Comparison of ENCODE assay signal across 17 cellular contexts in genomic region chr5:43000914-43001313, GRCh38. TPM values are rescaled to one million over a fixed set of nuclear protein-coding genes. Genes with fewer than 3 reads are reported as not detected.
DNase-seq lines count a peak whose midpoint lies in the region; ATAC-seq, FAIRE-seq and TF ChIP-seq lines count a peak whose summit lies in the region.
"Had no signal": no experiment of that assay in that cellular context is flagged by ENCODE, and none has a peak within 500 bp of the region (broad histone marks: within the 10 kb centered on the region; RNA-seq: fewer than 3 reads in every experiment).

No MANE protein-coding gene starts in this region.

- no peak for TF ChIP-seq CTCF in A549 (IDR thresholded peaks at IDR 0.05)
- no peak for TF ChIP-seq CTCF in RWPE1 (conservative IDR thresholded peaks at IDR 0.05; ENCODE audit: low read depth)

- H2AK5ac ChIP-seq in mesenchymal stem cell (ENCODE audit: low read length, severe bottlenecking), result no peak overlapping the region

- H3K27ac ChIP-seq in A549, result peak overlapping the region; percentile 74 to 86
- H3K27ac ChIP-seq in ectodermal cell (ENCODE audit: insufficient read depth, low read depth, low read length, poor library complexity, severe bottlenecking), result no peak overlapping the region
- H3K27ac ChIP-seq in mesenchymal stem cell (ENCODE audit: low read length, poor library complexity, severe bottlenecking), result no peak overlapping the region
- no peak overlapping the region for H3K27ac ChIP-seq in RWPE1

- no peaks in the 10 kb centered on the region for H3K9me3 ChIP-seq in A549
- no peaks in the 10 kb centered on the region for H3K9me3 ChIP-seq in ectodermal cell (ENCODE audit: control insufficient read depth, low read length)
- no peaks in the 10 kb centered on the region for H3K9me3 ChIP-seq in mesenchymal stem cell (ENCODE audit: control insufficient read depth, low read length)

- peaks cover 28% of the 10 kb centered on the region for H3K4me1 ChIP-seq in A549
- H3K4me1 ChIP-seq in ectodermal cell (ENCODE audit: control insufficient read depth, insufficient read depth, low read length), result peaks cover 6% of the 10 kb centered on the region
- peaks cover 6% of the 10 kb centered on the region for H3K4me1 ChIP-seq in mesenchymal stem cell (ENCODE audit: control insufficient read depth, insufficient read depth, low read depth, low read length)

- CTCF ChIA-PET in A549 (lab: Yijun Ruan, JAX) (no interaction called here), RWPE1 (lab: Yijun Ruan, JAX) (interaction anchor here (0.8 kb wide), 1 partner anchor 19 kb away, joined by 3 read pairs; no protein-coding TSS in a partner anchor)

- H2BK12ac ChIP-seq in mesenchymal stem cell (ENCODE audit: low read length in 2 of 2), result no peak overlapping the region

- WGBS in A549 (ENCODE audit: missing lambda C conversion rate), result 36% methylated on average over 6 of the region's 6 CpGs
- 39 to 54% methylated on average over 6 of the region's 6 CpGs for WGBS in ectodermal cell, 2 experiments
- WGBS in mesenchymal stem cell, result 85% methylated on average over 2 of the region's 6 CpGs

- no peak overlapping the region for H3K18ac ChIP-seq in mesenchymal stem cell (ENCODE audit: low read depth in 1 of 2, low read length in 2 of 2)

- POLR2A ChIA-PET in A549 (lab: Yijun Ruan, JAX), result no interaction called here
- POLR2A ChIA-PET in RWPE1 (lab: Yijun Ruan, JAX; ENCODE audit: low non-redundant PET), result no interaction called here

- peak overlapping the region; percentile 71 for H3K9ac ChIP-seq in mesenchymal stem cell (ENCODE audit: low read length)

- no peaks in the 10 kb centered on the region for H3K9me3 Mint-ChIP-seq in activated T-helper 1 cell treated with anti-CD3 and anti-CD28 coated beads, Interleukin-12 subunit alpha, Interleukin-12 subunit beta, Interleukin-2, Interleukin-4 antibody, amounts not matched to agents 30 ng/mL and 10 ng/mL and 1 ng/mL, durations not matched to agents 14 hours and 24 hours and 36 hours
- H3K9me3 Mint-ChIP-seq in activated T-cell treated with anti-CD3 and anti-CD28 coated beads, Interleukin-2, amount 50 U/mL, for 72 hours, result no peaks in the 10 kb centered on the region
- H3K9me3 Mint-ChIP-seq: activated naive CD4-positive, alpha-beta T cell treated with anti-CD3 and anti-CD28 coated beads, Interleukin-2, amount 50 U/mL, for 24 hours; naive thymus-derived CD8-positive, alpha-beta T cell had no signal

- H3K4me1 Mint-ChIP-seq in activated T-helper 1 cell treated with anti-CD3 and anti-CD28 coated beads, Interleukin-12 subunit alpha, Interleukin-12 subunit beta, Interleukin-2, Interleukin-4 antibody, amounts not matched to agents 30 ng/mL and 10 ng/mL and 1 ng/mL, durations not matched to agents 14 hours and 24 hours and 36 hours (ENCODE audit: low read depth), result peaks cover 13% of the 10 kb centered on the region
- peaks cover 15% of the 10 kb centered on the region for H3K4me1 Mint-ChIP-seq in activated T-cell treated with anti-CD3 and anti-CD28 coated beads, Interleukin-2, amount 50 U/mL, for 72 hours (ENCODE audit: low read depth)

- no peaks in the 10 kb centered on the region for H3K79me1 ChIP-seq in mesenchymal stem cell (replicated peaks; ENCODE audit: low read length, poor library complexity, severe bottlenecking)

- H2BK15ac ChIP-seq in mesenchymal stem cell (ENCODE audit: low read depth, poor library complexity, severe bottlenecking), result peak overlapping the region; percentile 12

- intact Hi-C loops in activated T-helper 1 cell treated with anti-CD3 and anti-CD28 coated beads, Interleukin-12 subunit alpha, Interleukin-12 subunit beta, Interleukin-2, Interleukin-4 antibody, amounts not matched to agents 30 ng/mL and 10 ng/mL and 1 ng/mL, durations not matched to agents 14 hours and 24 hours and 36 hours (cut with micrococcal nuclease), result no loop called here

- FAIRE-seq in A549 (lab: Jason Lieb, UNC), result no peak
- peak; percentile 40 for FAIRE-seq in HTR-8/SVneo (lab: Jason Lieb, UNC)
- FAIRE-seq: frontal cortex had no signal

- no peak overlapping the region for H2BK120ac ChIP-seq in mesenchymal stem cell (ENCODE audit: low read depth, low read length)

- no peak overlapping the region for H3K14ac ChIP-seq in mesenchymal stem cell (ENCODE audit: low read length in 2 of 2)

- no peak for TF ChIP-seq RAD21 in A549 (conservative IDR thresholded peaks at IDR 0.05 in 1 of 2, IDR thresholded peaks at IDR 0.05 in 1 of 2)

- peaks cover 8% of the 10 kb centered on the region for H3K27me3 Mint-ChIP-seq in activated T-helper 1 cell treated with anti-CD3 and anti-CD28 coated beads, Interleukin-12 subunit alpha, Interleukin-12 subunit beta, Interleukin-2, Interleukin-4 antibody, amounts not matched to agents 30 ng/mL and 10 ng/mL and 1 ng/mL, durations not matched to agents 14 hours and 24 hours and 36 hours (ENCODE audit: insufficient read depth)
- H3K27me3 Mint-ChIP-seq in activated T-cell treated with anti-CD3 and anti-CD28 coated beads, Interleukin-2, amount 50 U/mL, for 72 hours (ENCODE audit: low read depth), result peaks cover 13% of the 10 kb centered on the region
- H3K27me3 Mint-ChIP-seq: activated naive CD4-positive, alpha-beta T cell treated with anti-CD3 and anti-CD28 coated beads, Interleukin-2, amount 50 U/mL, for 24 hours had no signal

- peaks cover 74% of the 10 kb centered on the region for H3K27me3 ChIP-seq in ectodermal cell (ENCODE audit: control insufficient read depth, insufficient read depth, low read length, poor library complexity, severe bottlenecking)
- H3K27me3 ChIP-seq in mesenchymal stem cell (ENCODE audit: control insufficient read depth in 1 of 2, insufficient read depth in 1 of 2, low read length in 2 of 2), result no peaks in the 10 kb centered on the region

- H3K36me3 ChIP-seq in ectodermal cell (ENCODE audit: control insufficient read depth, insufficient read depth, low read length) (no peaks in the 10 kb centered on the region), mesenchymal stem cell (ENCODE audit: control insufficient read depth in 1 of 2, insufficient read depth in 2 of 2, low read depth in 1 of 2, low read length in 2 of 2) (peaks cover 0 to 10% of the 10 kb centered on the region in 2 experiments)

- H3K36me3 Mint-ChIP-seq in activated T-helper 1 cell treated with anti-CD3 and anti-CD28 coated beads, Interleukin-12 subunit alpha, Interleukin-12 subunit beta, Interleukin-2, Interleukin-4 antibody, amounts not matched to agents 30 ng/mL and 10 ng/mL and 1 ng/mL, durations not matched to agents 14 hours and 24 hours and 36 hours (ENCODE audit: low read depth), result peaks cover 3% of the 10 kb centered on the region
- H3K36me3 Mint-ChIP-seq in activated T-cell treated with anti-CD3 and anti-CD28 coated beads, Interleukin-2, amount 50 U/mL, for 72 hours (ENCODE audit: insufficient read depth in 2 of 2), result no peaks in the 10 kb centered on the region
- H3K36me3 Mint-ChIP-seq: activated naive CD4-positive, alpha-beta T cell treated with anti-CD3 and anti-CD28 coated beads, Interleukin-2, amount 50 U/mL, for 24 hours; naive thymus-derived CD8-positive, alpha-beta T cell had no signal

- H3K4me3 Mint-ChIP-seq in activated T-helper 1 cell treated with anti-CD3 and anti-CD28 coated beads, Interleukin-12 subunit alpha, Interleukin-12 subunit beta, Interleukin-2, Interleukin-4 antibody, amounts not matched to agents 30 ng/mL and 10 ng/mL and 1 ng/mL, durations not matched to agents 14 hours and 24 hours and 36 hours, result no peak overlapping the region
- H3K4me3 Mint-ChIP-seq in activated T-cell treated with anti-CD3 and anti-CD28 coated beads, Interleukin-2, amount 50 U/mL, for 72 hours, result peak overlapping the region in 1 of 2 donors; percentile 34
- H3K4me3 Mint-ChIP-seq: activated naive CD4-positive, alpha-beta T cell treated with anti-CD3 and anti-CD28 coated beads, Interleukin-2, amount 50 U/mL, for 24 hours had no signal

- H3K4me2 ChIP-seq in A549 (peak overlapping the region; percentile 80), mesenchymal stem cell (ENCODE audit: low read length, poor library complexity, severe bottlenecking) (no peak overlapping the region)

- H3K4ac ChIP-seq in mesenchymal stem cell (ENCODE audit: low read depth in 1 of 2, low read length in 2 of 2), result no peak overlapping the region

- H4K8ac ChIP-seq in mesenchymal stem cell (ENCODE audit: low read length), result no peak overlapping the region

- no peak for TF ChIP-seq EP300 in A549 (IDR thresholded peaks at IDR 0.05)

- no peak for TF ChIP-seq POLR2A in A549 (IDR thresholded peaks at IDR 0.05; ENCODE audit: low read length)

- H3K4me3 ChIP-seq in A549 (peak overlapping the region; percentile 52), ectodermal cell (ENCODE audit: insufficient read depth, low read depth, low read length) (peak overlapping the region; percentile 26), mesenchymal stem cell (ENCODE audit: insufficient read depth in 1 of 2, low read depth in 1 of 2, low read length in 2 of 2) (peak overlapping the region in 1 of 2 experiments; percentile 69)

- ATAC-seq in A549, result peak; percentile 48 to 57; a peak in 5 of 6 replicates
- no peak for ATAC-seq in activated T-cell treated with anti-CD3 and anti-CD28 coated beads, Interleukin-2, amount 50 U/mL, for 72 hours (replicated peaks in 1 of 2)
- ATAC-seq: naive thymus-derived CD8-positive, alpha-beta T cell had no signal

- no peak overlapping the region for H4K91ac ChIP-seq in mesenchymal stem cell (ENCODE audit: low read length)

- DNase-seq in A549 (ENCODE audit: low read depth in 1 of 2, low spot score in 1 of 2), result no peak
- no peak for DNase-seq in HTR-8/SVneo (ENCODE audit: insufficient read length, low spot score)
- no peak for DNase-seq in mesenchymal stem cell
- DNase-seq in activated T-helper 1 cell treated with anti-CD3 and anti-CD28 coated beads, Interleukin-12 subunit alpha, Interleukin-12 subunit beta, Interleukin-2, Interleukin-4 antibody, amounts not matched to agents 30 ng/mL and 10 ng/mL and 1 ng/mL, durations not matched to agents 14 hours and 24 hours and 36 hours (ENCODE audit: low spot score), result no peak
- no peak for DNase-seq in SW 1271 (lab: John Stamatoyannopoulos, UW)
- no peak for DNase-seq in activated T-cell treated with anti-CD3 and anti-CD28 coated beads, Interleukin-2, amount 50 U/mL, for 72 hours
- no peak for DNase-seq in RWPE1 (ENCODE audit: low spot score)
- DNase-seq: activated CD4-positive, alpha-beta T cell treated with anti-CD3 and anti-CD28 coated beads for 4 hours; activated T-cell treated with anti-CD3 and anti-CD28 coated beads for 4 hours; effector memory CD4-positive, alpha-beta T cell; naive thymus-derived CD8-positive, alpha-beta T cell; NCI-H1694; SIG-M5; stimulated activated CD4-positive, alpha-beta T cell treated with anti-CD3 and anti-CD28 coated beads, Interleukin-1b, Interleukin-23, amount 100 ng/mL, for 48 hours had no signal

- no peak overlapping the region for H2BK5ac ChIP-seq in mesenchymal stem cell (ENCODE audit: low read depth, low read length, poor library complexity, severe bottlenecking)

- H3K27ac Mint-ChIP-seq in activated T-helper 1 cell treated with anti-CD3 and anti-CD28 coated beads, Interleukin-12 subunit alpha, Interleukin-12 subunit beta, Interleukin-2, Interleukin-4 antibody, amounts not matched to agents 30 ng/mL and 10 ng/mL and 1 ng/mL, durations not matched to agents 14 hours and 24 hours and 36 hours, result no peak overlapping the region
- H3K27ac Mint-ChIP-seq in activated T-cell treated with anti-CD3 and anti-CD28 coated beads, Interleukin-2, amount 50 U/mL, for 72 hours, result no peak overlapping the region
- H3K27ac Mint-ChIP-seq: activated naive CD4-positive, alpha-beta T cell treated with anti-CD3 and anti-CD28 coated beads, Interleukin-2, amount 50 U/mL, for 24 hours had no signal

- H3K23ac ChIP-seq in mesenchymal stem cell (ENCODE audit: low read length in 2 of 2), result peak overlapping the region in 1 of 2 experiments; percentile 50

- H2AFZ ChIP-seq in mesenchymal stem cell (ENCODE audit: low read depth, low read length), result no peak overlapping the region

RNA-seq across cellular contexts. Expression of gene ANXA2R, which starts 39.2 kb away (rescaled TPM):
- 1.7 and 1.8 TPM in 2 replicates for polyA plus RNA-seq in A549 (2011; rRNA removed)
- 2.4 and 2.7 TPM in 2 replicates for polyA plus RNA-seq in A549 (2012; cell fraction: cytosol; rRNA removed)
- polyA plus RNA-seq in A549 (2012; cell fraction: nucleus; rRNA removed), result 3.3 and 3.7 TPM in 2 replicates
- 1.7 to 2.1 TPM (median 2.1 TPM) in 3 replicates for polyA plus RNA-seq in A549 (2017; fragmentation: RNase III; extraction: RNeasy Plus Mini Kit Qiagen cat#74134 plus additional on column Dnase treatment)
- 3.2 and 3.8 TPM in 2 replicates for polyA minus RNA-seq in A549 (2011; rRNA and poly(A)+ RNA removed)
- polyA plus RNA-seq in ectodermal cell (2013, experiment 1 of 4), result not detected
- 0.30 TPM for polyA plus RNA-seq in ectodermal cell (2013, experiment 2 of 4)
- polyA plus RNA-seq in ectodermal cell (2013, experiment 3 of 4), result not detected
- polyA plus RNA-seq in ectodermal cell (2013, experiment 4 of 4), result 0.49 TPM
- 1.8 TPM for polyA plus RNA-seq in mesenchymal stem cell (2013, experiment 1 of 2)
- 1.8 TPM for polyA plus RNA-seq in mesenchymal stem cell (2013, experiment 2 of 2)
- 0.88 and 0.93 TPM in 2 replicates for total RNA-seq in activated T-helper 1 cell treated with anti-CD3 and anti-CD28 coated beads, Interleukin-12 subunit alpha, Interleukin-12 subunit beta, Interleukin-2, Interleukin-4 antibody, amounts not matched to agents 30 ng/mL and 10 ng/mL and 1 ng/mL, durations not matched to agents 14 hours and 24 hours and 36 hours
- 10 to 100 TPM in 1 of 2 donors, 1 to 10 TPM in 1; 9.9 to 10.0 TPM for total RNA-seq in activated T-cell treated with anti-CD3 and anti-CD28 coated beads, Interleukin-2, amount 50 U/mL, for 72 hours

Comparison
In these comparisons a context has a peak if more than half of its experiments do, and no peak if none do; other contexts are left out.
1. ATAC-seq: peak in A549 (2 of 2); none in activated T-cell treated with anti-CD3 and anti-CD28 coated beads, Interleukin-2, amount 50 U/mL, for 72 hours (0 of 2).
2. H3K27ac ChIP-seq: peak in A549 (2 of 2); none in ectodermal cell (single experiment), mesenchymal stem cell (single experiment) and RWPE1 (single experiment).